ENCODE assay signal across 8 cellular contexts in the genomic region with DNA sequence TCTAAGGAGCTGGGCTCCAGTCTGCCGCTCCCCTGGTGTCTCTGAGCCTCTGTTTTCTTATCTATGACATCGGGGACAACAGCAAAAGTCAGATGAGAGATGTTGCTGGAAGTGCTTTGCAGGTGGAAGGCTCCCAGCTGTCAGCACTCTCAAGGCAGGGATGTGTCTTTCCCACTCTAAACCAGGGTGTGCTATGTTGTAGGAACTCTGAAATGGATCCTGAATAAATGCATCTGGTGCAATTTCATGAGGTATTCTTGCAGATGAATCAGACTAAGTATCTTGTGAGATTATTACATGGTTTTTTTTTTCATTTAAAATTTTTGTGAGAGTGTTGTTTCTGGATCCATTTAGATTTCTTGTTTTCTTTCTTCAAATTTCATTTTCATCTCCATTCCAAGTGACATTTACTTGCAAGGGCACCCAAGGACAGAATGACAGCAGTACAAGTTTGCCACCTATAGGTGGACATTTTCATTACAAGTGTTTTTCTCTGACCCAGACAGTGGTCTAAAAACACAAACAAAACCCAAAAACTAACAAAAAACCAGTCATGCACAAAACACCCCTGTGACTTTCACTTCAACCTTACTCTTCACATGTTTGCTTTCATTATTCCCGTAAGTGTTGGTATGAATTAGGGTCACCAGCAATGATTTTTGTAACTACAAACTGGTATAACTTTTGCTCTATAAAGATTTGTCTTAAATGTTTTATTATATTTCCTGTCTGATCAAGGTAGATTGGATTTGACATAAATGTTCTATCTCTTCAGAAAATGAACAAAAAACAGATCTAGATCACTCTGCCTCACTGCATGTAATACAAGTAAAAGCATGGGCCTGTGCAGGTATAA. TPM values are rescaled to one million over a fixed set of nuclear protein-coding genes. Genes with fewer than 3 reads are reported as not detected.
A peak's percentile ranks its signal among the peaks of the same experiment; 100 is the strongest.
DNase-seq lines count a peak whose midpoint lies in the region; ATAC-seq, FAIRE-seq and TF ChIP-seq lines count a peak whose summit lies in the region.

No MANE protein-coding gene starts in this region.

- FAIRE-seq in astrocyte (lab: Jason Lieb, UNC), result peak; percentile 87

- H3K27ac Mint-ChIP-seq in HFFc6, result no peak overlapping the region
- no peak overlapping the region for H3K27ac Mint-ChIP-seq in astrocyte (ENCODE audit: unreplicated experiment)

- no peaks in the 10 kb centered on the region for H3K4me1 ChIP-seq in astrocyte (ENCODE audit: insufficient read depth, low read length)

- H3K36me3 ChIP-seq in astrocyte (ENCODE audit: insufficient read depth, low read length), result no peaks in the 10 kb centered on the region

- H3K27ac ChIP-seq in astrocyte (ENCODE audit: low read depth, low read length), result no peak overlapping the region

- no peak overlapping the region for H2AFZ ChIP-seq in astrocyte (ENCODE audit: low read depth, low read length)

- peaks cover under 1% of the 10 kb centered on the region for H3K27me3 ChIP-seq in astrocyte (ENCODE audit: insufficient read depth, low read length)

- H3K4me3 Mint-ChIP-seq in HFFc6 (no peak overlapping the region), astrocyte (ENCODE audit: unreplicated experiment) (no peak overlapping the region)

- DNase-seq in A172 (ENCODE audit: low spot score) (peak; percentile 51), HFFc6 (peak; percentile 48), NB4 (ENCODE audit: low read depth) (peak; percentile 67), astrocyte (ENCODE audit: low read depth) (no peak), left lobe of liver (ENCODE audit: low spot score) (no peak)
- no peak for DNase-seq in activated CD4-positive, alpha-beta T cell treated with anti-CD3 and anti-CD28 coated beads, Interleukin-2, amount 50 U/mL, for 48 hours

- ATAC-seq in left lobe of liver, result peak; percentile 58
- no peak for ATAC-seq in GM21447 (IDR thresholded peaks at IDR 0.05; ENCODE audit: unreplicated experiment)

- TF ChIP-seq POLR2A in NB4 (IDR thresholded peaks at IDR 0.05; ENCODE audit: extremely low read depth, insufficient read length), result no peak

- H3K79me2 ChIP-seq in astrocyte (ENCODE audit: insufficient read depth, low read length), result no peaks in the 10 kb centered on the region

- H3K9ac ChIP-seq in astrocyte (ENCODE audit: low read length), result no peak overlapping the region

- H3K36me3 Mint-ChIP-seq in HFFc6 (ENCODE audit: low read depth), result no peaks in the 10 kb centered on the region
- H3K36me3 Mint-ChIP-seq in astrocyte (ENCODE audit: low read depth, unreplicated experiment), result no peaks in the 10 kb centered on the region

- peaks cover 2% of the 10 kb centered on the region for H3K27me3 Mint-ChIP-seq in HFFc6 (ENCODE audit: insufficient read depth)
- peaks cover 14% of the 10 kb centered on the region for H3K27me3 Mint-ChIP-seq in astrocyte (ENCODE audit: low read depth, unreplicated experiment)

- TF ChIP-seq CTCF in GM12872 (IDR thresholded peaks at IDR 0.05; ENCODE audit: insufficient read depth, low read depth, low read length) (peak; percentile 64), HFFc6 (IDR thresholded peaks at IDR 0.05) (peak; percentile 92), NB4 (IDR thresholded peaks at IDR 0.05; ENCODE audit: low read depth, low read length) (peak; percentile 61), astrocyte (IDR thresholded peaks at IDR 0.05; ENCODE audit: insufficient read depth, low read depth, low read length) (peak; percentile 71)

- H3K9me3 ChIP-seq in astrocyte (ENCODE audit: insufficient read depth, low read depth, low read length), result no peaks in the 10 kb centered on the region

- H3K4me1 Mint-ChIP-seq in HFFc6 (ENCODE audit: low read depth) (peaks cover 28% of the 10 kb centered on the region), astrocyte (ENCODE audit: low read depth, unreplicated experiment) (no peaks in the 10 kb centered on the region)

- H3K4me3 ChIP-seq in NB4 (ENCODE audit: low read depth, low read length) (no peak overlapping the region), astrocyte (ENCODE audit: insufficient read depth, low read depth, low read length) (no peak overlapping the region)

- H3K9me3 Mint-ChIP-seq in HFFc6 (no peaks in the 10 kb centered on the region), astrocyte (ENCODE audit: unreplicated experiment) (peaks cover 1% of the 10 kb centered on the region)

- H4K20me1 ChIP-seq in astrocyte (ENCODE audit: insufficient read depth, low read length), result no peaks in the 10 kb centered on the region

- H3K4me2 ChIP-seq in astrocyte (ENCODE audit: low read length), result no peak overlapping the region

RNA-seq across cellular contexts. Expression of gene SIM1, which starts 14.7 kb away (rescaled TPM):
- total RNA-seq in A172 (2014; rRNA removed; shearing (Covaris generic)), result not detected in 2 replicates
- total RNA-seq in HFFc6 (2021; fragmentation: NEBNext Ultra II Directional; extraction: Animal tissue kit (Norgen Biotek cat#: 25700)), result 10 to 100 TPM; 15.4 to 22.0 (median 18.2) TPM
- total RNA-seq in astrocyte (not detected in 2 replicates), left lobe of liver (not detected)

Comparison
In these comparisons a context has a peak if more than half of its experiments do, and no peak if none do; other contexts are left out.
1. DNase-seq: peak in A172 (single experiment), HFFc6 (single experiment) and NB4 (single experiment); none in astrocyte (single experiment), left lobe of liver (single experiment) and activated CD4-positive, alpha-beta T cell treated with anti-CD3 and anti-CD28 coated beads, Interleukin-2, amount 50 U/mL, for 48 hours (0 of 2).
2. RNA of gene SIM1, which starts 14.7 kb away (total RNA-seq): 15.4 to 22.0 TPM in HFFc6; not detected in left lobe of liver (single experiment), not detected in astrocyte and not detected in A172; every median in the first group is over 10 times any median in the second.
3. Peak in every context shown above with its lines, with median percentiles within 50 percentile points of each other: CTCF ChIP-seq.